Comparison of ENCODE assay signal across 8 cellular contexts in genomic region chr12:98154850-98155249, GRCh38.
A peak's percentile ranks its signal among the peaks of the same experiment; 100 is the strongest.
DNase-seq lines count a peak whose midpoint lies in the region; ATAC-seq lines count a peak whose summit lies in the region.

No MANE protein-coding gene starts in this region.

- DNase-seq in COLO829 (ENCODE audit: low spot score): peak; percentile 20
- peak; percentile 51 to 86 (median 67) for DNase-seq in NCI-H1417 (lab: John Stamatoyannopoulos, UW)
- DNase-seq in SHP77 treated with DMSO at 0.1 percent for 48 hours (lab: John Stamatoyannopoulos, UW): peak; percentile 16
- DNase-seq in iris pigment epithelial cell (ENCODE audit: low read depth): peak; percentile 9
- DNase-seq in glomerular visceral epithelial cell (ENCODE audit: extremely low spot score): no peak

- ATAC-seq in GM21717 (IDR thresholded peaks at IDR 0.05; ENCODE audit: unreplicated experiment): no peak
- ATAC-seq in HG03457 (IDR thresholded peaks at IDR 0.05; ENCODE audit: unreplicated experiment): no peak
- ATAC-seq in HG02588 (IDR thresholded peaks at IDR 0.05; ENCODE audit: unreplicated experiment): no peak
